8 cellular contexts compared by ENCODE assay signal in genomic region chr3:16514021-16514700, GRCh38. TPM values are rescaled to one million over a fixed set of nuclear protein-coding genes. Genes with fewer than 3 reads are reported as not detected.
DNase-seq lines count a peak whose midpoint lies in the region; ATAC-seq, FAIRE-seq and TF ChIP-seq lines count a peak whose summit lies in the region.

No MANE protein-coding gene starts in this region.

- H2BK15ac ChIP-seq in H1 (ENCODE audit: low read length), result peak overlapping the region; percentile 40; the same call in 1 of the 2 replicates

- peak overlapping the region; percentile 74 for H3K4me3 ChIP-seq in CD4-positive, CD25-positive, alpha-beta regulatory T cell (ENCODE audit: low read depth, low read length)
- peak overlapping the region; percentile 50 to 84 (median 60); a peak in 6 of 8 replicates for H3K4me3 ChIP-seq in H1 (ENCODE audit: extremely low read depth in 1 of 4, insufficient read depth in 2 of 4, low read depth in 3 of 4, low read length in 4 of 4)
- peak overlapping the region; percentile 63 for H3K4me3 ChIP-seq in neuron (ENCODE audit: low read length)

- no peak overlapping the region for H3K4ac ChIP-seq in H1 (replicated peaks; ENCODE audit: insufficient read length, low read depth, low read length)

- H3K36me3 Mint-ChIP-seq in CD4-positive, CD25-positive, alpha-beta regulatory T cell, result no peaks in the 10 kb centered on the region

- H3K9me3 Mint-ChIP-seq in CD4-positive, CD25-positive, alpha-beta regulatory T cell, result peaks cover 0 to 2% (median 0%) of the 10 kb centered on the region in 7 donors

- H2BK5ac ChIP-seq in H1 (ENCODE audit: low read depth, low read length), result no peak overlapping the region

- POLR2A ChIA-PET in H1 (lab: Charles Lee; ENCODE audit: partially characterized antibody), result no interaction called here

- peak overlapping the region; percentile 96 to 98 for H3K4me2 ChIP-seq in H1 (ENCODE audit: insufficient read depth in 1 of 2, low read depth in 2 of 2, low read length in 2 of 2)

- no peak overlapping the region for H2BK120ac ChIP-seq in H1 (replicated peaks; ENCODE audit: low read depth, low read length)

- no peak overlapping the region for H3K56ac ChIP-seq in H1 (replicated peaks; ENCODE audit: insufficient read length, low read depth, low read length)

- H3K79me2 ChIP-seq in H1 (ENCODE audit: control insufficient read depth in 1 of 2, insufficient read depth in 2 of 2, low read length in 2 of 2), result no peaks in the 10 kb centered on the region

- TF ChIP-seq CTCF in H1 (IDR thresholded peaks at IDR 0.05; ENCODE audit: control extremely low read depth in 1 of 3, insufficient read depth in 1 of 3, low read depth in 1 of 3, low read length in 3 of 3), result no peak
- TF ChIP-seq CTCF in foreskin keratinocyte (conservative IDR thresholded peaks at IDR 0.05), result no peak

- TF ChIP-seq RAD21 in H1 (IDR thresholded peaks at IDR 0.05 in 1 of 2, conservative IDR thresholded peaks at IDR 0.05 in 1 of 2; ENCODE audit: low read depth in 2 of 2, low read length in 2 of 2), result no peak

- H2BK20ac ChIP-seq in H1 (ENCODE audit: low read length), result no peak overlapping the region

- H2AFZ ChIP-seq in H1 (ENCODE audit: low read length), result peak overlapping the region; percentile 91; the same call in 1 of the 2 replicates
- H2AFZ ChIP-seq in neuron (ENCODE audit: low read depth, low read length), result peak overlapping the region; percentile 93

- H3K9ac ChIP-seq in H1 (replicated peaks in 1 of 4; ENCODE audit: extremely low read depth in 1 of 4, low read depth in 3 of 4, low read length in 3 of 4), result no peak overlapping the region

- no peak for DNase-seq in CD4-positive, CD25-positive, alpha-beta regulatory T cell
- DNase-seq in NCI-H69 (lab: John Stamatoyannopoulos, UW) (peak; percentile 59), H1 (ENCODE audit: low read depth in 1 of 2, low spot score in 2 of 2) (no peak), foreskin keratinocyte (no peak), NCI-H82 (lab: John Stamatoyannopoulos, UW) (no peak), HT-29 (ENCODE audit: low spot score) (no peak)

- no peaks in the 10 kb centered on the region for H3K27me3 Mint-ChIP-seq in CD4-positive, CD25-positive, alpha-beta regulatory T cell

- H3K27ac Mint-ChIP-seq in CD4-positive, CD25-positive, alpha-beta regulatory T cell, result peak overlapping the region; percentile 94 to 97 (median 95)

- no peaks in the 10 kb centered on the region for H3K79me1 ChIP-seq in H1 (ENCODE audit: low read depth, low read length)

- H3K23me2 ChIP-seq in H1 (ENCODE audit: low read depth, low read length), result peaks cover 10% of the 10 kb centered on the region; the same call in 1 of the 2 replicates

- H3K4me1 ChIP-seq in CD4-positive, CD25-positive, alpha-beta regulatory T cell (ENCODE audit: control insufficient read depth, insufficient read depth, low read length, poor library complexity, severe bottlenecking), result peaks cover 64% of the 10 kb centered on the region
- H3K4me1 ChIP-seq in H1 (replicated peaks in 1 of 4; ENCODE audit: control insufficient read depth in 3 of 4, insufficient read depth in 4 of 4, low read length in 3 of 4) (peaks cover 4 to 20% (median 6%) of the 10 kb centered on the region in 4 experiments), neuron (ENCODE audit: insufficient read depth, low read length) (peaks cover 27% of the 10 kb centered on the region), foreskin keratinocyte (peaks cover 4% of the 10 kb centered on the region)

- CTCF ChIA-PET in H1 (lab: Charles Lee; ENCODE audit: partially characterized antibody), result interaction anchor here (1.0 to 1.6 kb wide), 4 partner anchors 145 to 213 kb away, joined by 3 to 6 read pairs (median 4); no protein-coding TSS in a partner anchor

- H3K36me3 ChIP-seq in CD4-positive, CD25-positive, alpha-beta regulatory T cell (ENCODE audit: control insufficient read depth, insufficient read depth, low read length), result no peaks in the 10 kb centered on the region
- H3K36me3 ChIP-seq in H1 (ENCODE audit: control insufficient read depth in 2 of 4, insufficient read depth in 4 of 4, low read length in 3 of 4), result no peaks in the 10 kb centered on the region
- no peaks in the 10 kb centered on the region for H3K36me3 ChIP-seq in neuron (ENCODE audit: insufficient read depth, low read length)

- H4K20me1 ChIP-seq in H1 (replicated peaks in 1 of 2; ENCODE audit: control insufficient read depth in 1 of 2, insufficient read depth in 2 of 2, low read length in 2 of 2), result no peaks in the 10 kb centered on the region

- no peak overlapping the region for H3K18ac ChIP-seq in H1 (ENCODE audit: extremely low read depth, low read length)

- H3K9me3 ChIP-seq in CD4-positive, CD25-positive, alpha-beta regulatory T cell (ENCODE audit: control insufficient read depth in 2 of 2, low read length in 2 of 2), result no peaks in the 10 kb centered on the region
- H3K9me3 ChIP-seq in H1 (ENCODE audit: insufficient read depth in 2 of 2, low read depth in 1 of 2, low read length in 1 of 2), result no peaks in the 10 kb centered on the region
- H3K9me3 ChIP-seq in neuron (ENCODE audit: low read length), result no peaks in the 10 kb centered on the region

- peak overlapping the region; percentile 92 to 95 (median 94) for H3K4me3 Mint-ChIP-seq in CD4-positive, CD25-positive, alpha-beta regulatory T cell

- no peak overlapping the region for H2BK12ac ChIP-seq in H1 (ENCODE audit: low read depth, low read length)

- no peak overlapping the region for H4K91ac ChIP-seq in H1 (replicated peaks; ENCODE audit: insufficient read length, low read length)

- H2AK5ac ChIP-seq in H1 (ENCODE audit: low read depth, low read length), result no peak overlapping the region

- no peak overlapping the region for H4K8ac ChIP-seq in H1 (ENCODE audit: extremely low read depth, insufficient read depth, low read length)

- ATAC-seq in CD4-positive, CD25-positive, alpha-beta regulatory T cell (ENCODE audit: low read depth in 2 of 2), result no peak
- ATAC-seq in foreskin keratinocyte, result no peak
- ATAC-seq in GM18858 (IDR thresholded peaks at IDR 0.05; ENCODE audit: unreplicated experiment), result no peak

- no peak for TF ChIP-seq EP300 in H1 (IDR thresholded peaks at IDR 0.05; ENCODE audit: borderline replicate concordance in 1 of 2, low read depth in 2 of 2, low read length in 2 of 2)

- H3K4me1 Mint-ChIP-seq in CD4-positive, CD25-positive, alpha-beta regulatory T cell, result peaks cover 21 to 69% (median 57%) of the 10 kb centered on the region in 4 donors

- H3K14ac ChIP-seq in H1 (ENCODE audit: insufficient read length), result no peak overlapping the region

- no peak overlapping the region for H3K23ac ChIP-seq in H1 (ENCODE audit: insufficient read length)

- no peak overlapping the region for H4K5ac ChIP-seq in H1 (ENCODE audit: insufficient read length, low read depth, low read length)

- 54% methylated on average over 9 of the region's 9 CpGs; no CpG with 5 or more reads in 1 of the 2 experiments for WGBS in H1 (ENCODE audit: extremely low coverage in 1 of 2, insufficient coverage in 1 of 2, insufficient read length in 1 of 2, insufficient replicate concordance in 2 of 2, low coverage in 1 of 2, low lambda C conversion rate in 2 of 2, missing lambda C conversion rate in 1 of 2), 2 experiments

- peak overlapping the region; percentile 93 for H3K27ac ChIP-seq in CD4-positive, CD25-positive, alpha-beta regulatory T cell (ENCODE audit: insufficient read depth, low read length, poor library complexity, severe bottlenecking)
- H3K27ac ChIP-seq in H1 (ENCODE audit: low read depth, low read length), result no peak overlapping the region
- no peak overlapping the region for H3K27ac ChIP-seq in foreskin keratinocyte

- no peak for FAIRE-seq in H1 (lab: Jason Lieb, UNC)

- no peaks in the 10 kb centered on the region for H3K27me3 ChIP-seq in CD4-positive, CD25-positive, alpha-beta regulatory T cell (ENCODE audit: control insufficient read depth, insufficient read depth, low read length)
- H3K27me3 ChIP-seq in H1 (replicated peaks in 1 of 4; ENCODE audit: control insufficient read depth in 3 of 4, extremely low read depth in 1 of 4, insufficient read depth in 3 of 4, low read length in 3 of 4), result peaks cover 15 to 33% (median 31%) of the 10 kb centered on the region in 4 experiments
- H3K27me3 ChIP-seq in neuron (ENCODE audit: insufficient read depth, low read length), result peaks cover 4% of the 10 kb centered on the region
- H3K27me3 ChIP-seq in foreskin keratinocyte, result no peaks in the 10 kb centered on the region

- no peak for TF ChIP-seq POLR2A in H1 (IDR thresholded peaks at IDR 0.05; ENCODE audit: control extremely low read depth in 1 of 2, low read depth in 2 of 2, low read length in 2 of 2)

TF ChIP-seq in H1, 55 proteins besides CTCF, POLR2A, EP300 and RAD21:
- TF ChIP-seq KDM1A (IDR thresholded peaks at IDR 0.05; ENCODE audit: borderline replicate concordance, low read length) (peak; percentile 45; the same call in 1 of the 2 replicates), HDAC2 (IDR thresholded peaks at IDR 0.05; ENCODE audit: borderline replicate concordance in 1 of 2, low read depth in 2 of 2, low read length in 2 of 2) (no peak)

RNA-seq across cellular contexts. Expression of gene RFTN1, which starts 0.7 kb away (rescaled TPM):
- total RNA-seq in CD4-positive, CD25-positive, alpha-beta regulatory T cell, result 110 TPM
- polyA plus RNA-seq in CD4-positive, CD25-positive, alpha-beta regulatory T cell, result 100 to 1,000 TPM in 2 of 4 donors, 10 to 100 TPM in 2; 87.1 to 111 (median 97.5) TPM
- total RNA-seq in H1 (2021; fragmentation: NEBNext Ultra II Directional; extraction: Animal tissue kit (Norgen Biotek cat#: 25700)), result 4.9 and 6.7 TPM in 2 replicates
- polyA plus RNA-seq in H1 (2011; rRNA removed) (4.6 and 7.5 TPM in 2 replicates), foreskin keratinocyte (18.5 and 19.9 TPM in 2 replicates)
- polyA plus RNA-seq in H1 (2011; cell fraction: cytosol; rRNA removed), result 5.5 TPM
- polyA plus RNA-seq in H1 (2011; cell fraction: nucleus; rRNA removed), result 6.8 TPM
- 3.2 to 4.3 TPM (median 4.0 TPM) in 4 replicates for polyA plus RNA-seq in H1 (2012, experiment 1 of 2)
- 2.0 TPM for polyA plus RNA-seq in H1 (2012, experiment 2 of 2)
- polyA plus RNA-seq in H1 (2013, experiment 1 of 2), result 5.8 TPM
- 4.9 TPM for polyA plus RNA-seq in H1 (2013, experiment 2 of 2)
- 4.3 and 4.7 TPM in 2 replicates for polyA minus RNA-seq in H1 (2011; rRNA and poly(A)+ RNA removed)
- 3.1 TPM for polyA minus RNA-seq in H1 (2011; cell fraction: cytosol; rRNA and poly(A)+ RNA removed)
- 5.8 TPM for polyA minus RNA-seq in H1 (2011; cell fraction: nucleus; rRNA and poly(A)+ RNA removed)
- total RNA-seq in foreskin keratinocyte, result 29.3 and 33.9 TPM in 2 replicates
- total RNA-seq in HT-29 (2014; rRNA removed; shearing (Covaris generic)), result not detected in 2 replicates
